11 cellular contexts compared by ENCODE assay signal in genomic region chr2:8478133-8478793, GRCh38.
DNase-seq lines count a peak whose midpoint lies in the region; ATAC-seq and TF ChIP-seq lines count a peak whose summit lies in the region.
"Had no signal": no experiment of that assay in that cellular context is flagged by ENCODE, and none has a peak within 500 bp of the region (broad histone marks: within the 10 kb centered on the region; RNA-seq: fewer than 3 reads in every experiment).

No MANE protein-coding gene starts in this region.

- no peaks in the 10 kb centered on the region for H3K36me3 ChIP-seq in KMS-11 (ENCODE audit: insufficient read depth)
- H3K36me3 ChIP-seq in tibial nerve: no peaks in the 10 kb centered on the region
- H3K36me3 ChIP-seq: esophagus muscularis mucosa had no signal

- WGBS in tibial nerve, 2 donors: 42 to 67% methylated on average over 12 of the region's 12 CpGs

- 0 out of 2 replicates have a peak overlapping the region, but pooled peaks have one; percentile 8 for H2AFZ ChIP-seq in KMS-11 (ENCODE audit: low read depth)

- no peak for DNase-seq in activated naive CD4-positive, alpha-beta T cell treated with anti-CD3 and anti-CD28 coated beads, Interleukin-2, amount 10 ng/mL, durations not matched to agents 7 days and 5 days
- DNase-seq in activated naive CD4-positive, alpha-beta T cell (lab: John Stamatoyannopoulos, UW): no peak
- DNase-seq in tibial nerve (ENCODE audit: low spot score in 2 of 2): no peak
- no peak for DNase-seq in NCI-H1048 (lab: John Stamatoyannopoulos, UW)
- no peak for DNase-seq in NCI-H748 (lab: John Stamatoyannopoulos, UW; ENCODE audit: unreplicated experiment)
- DNase-seq in effector CD4-positive, alpha-beta T cell: no peak
- DNase-seq: NCI-H187, nephron progenitor cell had no signal

- no peaks in the 10 kb centered on the region for H3K9me3 ChIP-seq in tibial nerve
- H3K9me3 ChIP-seq: esophagus muscularis mucosa had no signal

- peaks cover 95% of the 10 kb centered on the region for H3K4me1 Mint-ChIP-seq in activated naive CD4-positive, alpha-beta T cell treated with anti-CD3 and anti-CD28 coated beads, Interleukin-2, amount 10 ng/mL, durations not matched to agents 7 days and 5 days

- TF ChIP-seq CTCF in KMS-11 (conservative IDR thresholded peaks at IDR 0.05; ENCODE audit: low read depth, low read length) (no peak), tibial nerve (IDR thresholded peaks at IDR 0.05) (no peak)

- ATAC-seq in esophagus mucosa: peak; percentile 35

- H3K36me3 Mint-ChIP-seq in activated naive CD4-positive, alpha-beta T cell treated with anti-CD3 and anti-CD28 coated beads, Interleukin-2, amount 10 ng/mL, durations not matched to agents 7 days and 5 days: peaks cover 2% of the 10 kb centered on the region

- TF ChIP-seq POLR2A in tibial nerve (IDR thresholded peaks at IDR 0.05): no peak

- no peaks in the 10 kb centered on the region for H3K27me3 Mint-ChIP-seq in activated naive CD4-positive, alpha-beta T cell treated with anti-CD3 and anti-CD28 coated beads, Interleukin-2, amount 10 ng/mL, durations not matched to agents 7 days and 5 days

- H3K27me3 ChIP-seq in KMS-11 (ENCODE audit: insufficient read depth, low read depth): no peaks in the 10 kb centered on the region; the same call in 1 of the 2 replicates
- no peaks in the 10 kb centered on the region for H3K27me3 ChIP-seq in tibial nerve
- H3K27me3 ChIP-seq: esophagus muscularis mucosa had no signal

- peak overlapping the region; percentile 85 for H3K27ac Mint-ChIP-seq in activated naive CD4-positive, alpha-beta T cell treated with anti-CD3 and anti-CD28 coated beads, Interleukin-2, amount 10 ng/mL, durations not matched to agents 7 days and 5 days
- H3K27ac Mint-ChIP-seq: nephron progenitor cell had no signal

- H3K4me1 ChIP-seq in KMS-11 (ENCODE audit: low read depth, poor library complexity, severe bottlenecking) (peaks cover 65% of the 10 kb centered on the region), tibial nerve (peaks cover 0 to 25% (median 13%) of the 10 kb centered on the region in 4 donors)

- H3K27ac ChIP-seq in KMS-11: no peak overlapping the region
- H3K27ac ChIP-seq in tibial nerve: peak overlapping the region in 3 of 4 donors; percentile 63 to 77 (median 75)

- CTCF ChIA-PET in activated naive CD4-positive, alpha-beta T cell treated with anti-CD3 and anti-CD28 coated beads, Interleukin-2, amount 10 ng/mL, durations not matched to agents 7 days and 5 days (lab: Charles Lee): interaction anchor here (1.3 to 1.4 kb wide), 3 partner anchors 9 to 132 kb away, joined by 3 to 5 read pairs (median 4); no protein-coding TSS in a partner anchor

- H3K9me3 Mint-ChIP-seq in activated naive CD4-positive, alpha-beta T cell treated with anti-CD3 and anti-CD28 coated beads, Interleukin-2, amount 10 ng/mL, durations not matched to agents 7 days and 5 days: no peaks in the 10 kb centered on the region

- TF ChIP-seq EP300 in tibial nerve (IDR thresholded peaks at IDR 0.05): no peak

- no peak overlapping the region for H3K4me3 Mint-ChIP-seq in activated naive CD4-positive, alpha-beta T cell treated with anti-CD3 and anti-CD28 coated beads, Interleukin-2, amount 10 ng/mL, durations not matched to agents 7 days and 5 days
- H3K4me3 Mint-ChIP-seq: nephron progenitor cell had no signal

- no peak overlapping the region for H3K4me3 ChIP-seq in KMS-11 (IDR thresholded peaks at IDR 0.05; ENCODE audit: insufficient read depth, low read depth, low read length)
- H3K4me3 ChIP-seq in tibial nerve: peak overlapping the region in 2 of 4 donors; percentile 9 to 21
- H3K4me3 ChIP-seq: esophagus muscularis mucosa had no signal

- H4K20me1 ChIP-seq in KMS-11 (ENCODE audit: insufficient read depth): no peaks in the 10 kb centered on the region

- H3K79me2 ChIP-seq in KMS-11 (ENCODE audit: insufficient read depth, low read depth): no peaks in the 10 kb centered on the region

- peak overlapping the region; percentile 48 for H3K4me2 ChIP-seq in KMS-11

- no peak overlapping the region for H3K9ac ChIP-seq in KMS-11
